20 cellular contexts compared by ENCODE assay signal in genomic region chr12:23760495-23760894, GRCh38.
A peak's percentile ranks its signal among the peaks of the same experiment; 100 is the strongest.
DNase-seq lines count a peak whose midpoint lies in the region; ATAC-seq, FAIRE-seq and TF ChIP-seq lines count a peak whose summit lies in the region.
"Had no signal": no experiment of that assay in that cellular context is flagged by ENCODE, and none has a peak within 500 bp of the region (broad histone marks: within the 10 kb centered on the region; RNA-seq: fewer than 3 reads in every experiment).

No MANE protein-coding gene starts in this region.

- no peaks in the 10 kb centered on the region for H3K27me3 Mint-ChIP-seq in CD4-positive, alpha-beta memory T cell
- H3K27me3 Mint-ChIP-seq: effector memory CD8-positive, alpha-beta T cell; T-helper 17 cell had no signal

- H3K4me3 ChIP-seq in thyroid gland (replicated peaks in 1 of 3) = no peak overlapping the region
- no peak overlapping the region for H3K4me3 ChIP-seq in CD4-positive, alpha-beta memory T cell (ENCODE audit: low read length in 2 of 2)
- no peak overlapping the region for H3K4me3 ChIP-seq in pancreas
- H3K4me3 ChIP-seq: cardiac muscle cell had no signal

- H3K4me1 ChIP-seq in thyroid gland (peaks cover 4 to 7% of the 10 kb centered on the region in 2 donors), pancreas (no peaks in the 10 kb centered on the region)
- H3K4me1 ChIP-seq in CD4-positive, alpha-beta memory T cell (ENCODE audit: insufficient read depth, low read length) = no peaks in the 10 kb centered on the region
- H3K4me1 ChIP-seq: foreskin keratinocyte had no signal

- no peaks in the 10 kb centered on the region for H3K9me3 ChIP-seq in thyroid gland
- no peaks in the 10 kb centered on the region for H3K9me3 ChIP-seq in CD4-positive, alpha-beta memory T cell (ENCODE audit: control insufficient read depth in 1 of 2, low read length in 2 of 2)
- H3K9me3 ChIP-seq in pancreas = no peaks in the 10 kb centered on the region

- no peak for ATAC-seq in pancreas
- ATAC-seq: effector memory CD8-positive, alpha-beta T cell; foreskin keratinocyte; T-helper 17 cell had no signal

- no peak for TF ChIP-seq POLR2A in thyroid gland (IDR thresholded peaks at IDR 0.05)
- no peak for TF ChIP-seq POLR2A in H54 (IDR thresholded peaks at IDR 0.05; ENCODE audit: low read depth, low read length)

- POLR2A ChIA-PET in CD4-positive, alpha-beta memory T cell (lab: Charles Lee; ENCODE audit: partially characterized antibody) = no interaction called here

- peak; percentile 38 for DNase-seq in NCI-H82 (lab: John Stamatoyannopoulos, UW)
- no peak for DNase-seq in NCI-H82 treated with DMSO at 0.1 percent for 48 hours (lab: John Stamatoyannopoulos, UW; ENCODE audit: unreplicated experiment)
- DNase-seq in NCI-H345 treated with DMSO at 0.1 percent for 48 hours (lab: John Stamatoyannopoulos, UW; ENCODE audit: unreplicated experiment) = peak; percentile 84
- DNase-seq in fibroblast of peridontal ligament (ENCODE audit: extremely low read depth) = peak; percentile 2
- peak; percentile 19 to 27 for DNase-seq in thyroid gland
- DNase-seq in H54 (ENCODE audit: insufficient read length, low spot score) = no peak
- no peak for DNase-seq in CD4-positive, alpha-beta memory T cell
- DNase-seq in pancreas = no peak
- DNase-seq: ACHN; activated CD8-positive, alpha-beta memory T cell treated with anti-CD3 and anti-CD28 coated beads, Interleukin-2, amount 50 U/mL, for 4 hours; activated naive CD4-positive, alpha-beta T cell treated with anti-CD3 and anti-CD28 coated beads for 36 hours; DMS79; effector memory CD8-positive, alpha-beta T cell; foreskin keratinocyte; GOT3; NCI-H1048; SHP77; stimulated activated CD4-positive, alpha-beta T cell treated with anti-CD3 and anti-CD28 coated beads, Interleukin-4, amount 100 ng/mL, for 24 hours; T-helper 17 cell had no signal

- no peaks in the 10 kb centered on the region for H3K4me1 Mint-ChIP-seq in CD4-positive, alpha-beta memory T cell
- H3K4me1 Mint-ChIP-seq: T-helper 17 cell had no signal

- H3K36me3 ChIP-seq in thyroid gland (no peaks in the 10 kb centered on the region), pancreas (no peaks in the 10 kb centered on the region)
- H3K36me3 ChIP-seq in CD4-positive, alpha-beta memory T cell (ENCODE audit: insufficient read depth, low read length) = no peaks in the 10 kb centered on the region
- H3K36me3 ChIP-seq: cardiac muscle cell had no signal

- H3K9me3 Mint-ChIP-seq in CD4-positive, alpha-beta memory T cell = peaks cover 0 to 4% (median 0%) of the 10 kb centered on the region in 8 donors
- H3K9me3 Mint-ChIP-seq: activated naive CD4-positive, alpha-beta T cell treated with anti-CD3 and anti-CD28 coated beads for 36 hours had no signal

- no peaks in the 10 kb centered on the region for H3K36me3 Mint-ChIP-seq in CD4-positive, alpha-beta memory T cell

- TF ChIP-seq CTCF in thyroid gland (IDR thresholded peaks at IDR 0.05) (no peak), pancreas (IDR thresholded peaks at IDR 0.05) (no peak)

- intact Hi-C loops in thyroid gland (cut with DNase I) (no loop called here), pancreas (cut with DNase I) (no loop called here)
- intact Hi-C loops in CD4-positive, alpha-beta memory T cell (cut with micrococcal nuclease) = no loop called here

- H3K27me3 ChIP-seq in thyroid gland = no peaks in the 10 kb centered on the region
- no peaks in the 10 kb centered on the region for H3K27me3 ChIP-seq in CD4-positive, alpha-beta memory T cell (ENCODE audit: insufficient read depth, low read length)
- H3K27me3 ChIP-seq in pancreas = no peaks in the 10 kb centered on the region
- H3K27me3 ChIP-seq: cardiac muscle cell, foreskin keratinocyte had no signal

- H3K27ac ChIP-seq in thyroid gland (peak overlapping the region in 1 of 3 donors; percentile 17), pancreas (no peak overlapping the region)
- H3K27ac ChIP-seq in CD4-positive, alpha-beta memory T cell (ENCODE audit: low read depth, low read length) = no peak overlapping the region
- H3K27ac ChIP-seq: cardiac muscle cell, foreskin keratinocyte had no signal

- CTCF ChIA-PET in CD4-positive, alpha-beta memory T cell (lab: Charles Lee; ENCODE audit: partially characterized antibody) = no interaction called here

- WGBS in thyroid gland, 2 donors = 17 to 23% methylated on average over 1 of the region's 1 CpG
- WGBS in pancreas, 2 donors = 35 to 40% methylated on average over 1 of the region's 1 CpG

- H3K4me3 Mint-ChIP-seq in CD4-positive, alpha-beta memory T cell = no peak overlapping the region
- H3K4me3 Mint-ChIP-seq: activated naive CD4-positive, alpha-beta T cell treated with anti-CD3 and anti-CD28 coated beads for 36 hours; effector memory CD8-positive, alpha-beta T cell; T-helper 17 cell had no signal

- FAIRE-seq in H54 (lab: Jason Lieb, UNC) (no peak), pancreas (lab: Jason Lieb, UNC) (no peak)

- H3K27ac Mint-ChIP-seq in CD4-positive, alpha-beta memory T cell = no peak overlapping the region
- H3K27ac Mint-ChIP-seq: activated naive CD4-positive, alpha-beta T cell treated with anti-CD3 and anti-CD28 coated beads for 36 hours; effector memory CD8-positive, alpha-beta T cell; T-helper 17 cell had no signal

Comparison
In these comparisons a context has a peak if more than half of its experiments do, and no peak if none do; other contexts are left out.
1. DNase-seq: peak in NCI-H82 (single experiment), NCI-H345 treated with DMSO at 0.1 percent for 48 hours (single experiment), fibroblast of peridontal ligament (single experiment) and thyroid gland (2 of 2); none in NCI-H82 treated with DMSO at 0.1 percent for 48 hours (single experiment), H54 (single experiment), CD4-positive, alpha-beta memory T cell (0 of 5) and pancreas (0 of 6).